1 cellular context compared by ENCODE assay signal in genomic region chr16:20866792-20867191, GRCh38.
TF ChIP-seq lines count a peak whose summit lies in the region.

No MANE protein-coding gene starts in this region.

TF ChIP-seq in endothelial cell of umbilical vein, 7 proteins besides CTCF, POLR2A, EP300 and RAD21:
- TF ChIP-seq FOS (IDR thresholded peaks at IDR 0.05; ENCODE audit: borderline replicate concordance, insufficient read depth, low read length) = no peak
TF ChIP-seq in endothelial cell of umbilical vein: peak in this region for 0.
